1 cellular context compared by ENCODE assay signal in the genomic region with DNA sequence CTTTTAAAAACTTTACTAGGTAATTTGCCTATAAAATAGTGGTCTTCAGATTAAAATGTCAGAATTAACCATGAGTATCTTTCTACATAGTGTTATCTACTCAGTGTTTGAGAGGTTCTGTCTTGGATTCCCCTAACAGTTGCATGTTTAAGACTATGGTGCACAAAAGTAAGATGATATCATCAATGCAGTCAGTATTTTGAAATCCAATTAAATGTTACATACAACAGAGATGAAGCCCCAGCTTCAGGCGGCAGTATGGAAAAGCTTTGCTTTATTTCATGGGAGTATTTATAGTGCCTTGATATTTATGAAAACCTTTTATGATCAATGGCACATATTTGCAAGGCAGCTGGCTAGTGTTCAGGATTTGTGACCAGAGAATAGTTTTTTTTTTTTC.
TF ChIP-seq lines count a peak whose summit lies in the region.

No MANE protein-coding gene starts in this region.

TF ChIP-seq in SK-N-SH treated with all-trans-retinoic acid at 6 μM for 48 hours, 23 proteins besides CTCF, POLR2A, EP300 and RAD21 (continued from another document):
- TF ChIP-seq CREB5 (CRISPR knock-in tag; IDR thresholded peaks at IDR 0.05; ENCODE audit: low read depth) (no peak), ZC3H10 (CRISPR knock-in tag; IDR thresholded peaks at IDR 0.05) (no peak), ESRRG (CRISPR knock-in tag; IDR thresholded peaks at IDR 0.05) (no peak), ZNF70 (CRISPR knock-in tag; IDR thresholded peaks at IDR 0.05) (no peak), SNAI2 (CRISPR knock-in tag; IDR thresholded peaks at IDR 0.05) (no peak), TCF4 (CRISPR knock-in tag; IDR thresholded peaks at IDR 0.05; ENCODE audit: borderline replicate concordance) (no peak), GLIS3 (CRISPR knock-in tag; IDR thresholded peaks at IDR 0.05) (no peak)
- TF ChIP-seq, protein P1, sequence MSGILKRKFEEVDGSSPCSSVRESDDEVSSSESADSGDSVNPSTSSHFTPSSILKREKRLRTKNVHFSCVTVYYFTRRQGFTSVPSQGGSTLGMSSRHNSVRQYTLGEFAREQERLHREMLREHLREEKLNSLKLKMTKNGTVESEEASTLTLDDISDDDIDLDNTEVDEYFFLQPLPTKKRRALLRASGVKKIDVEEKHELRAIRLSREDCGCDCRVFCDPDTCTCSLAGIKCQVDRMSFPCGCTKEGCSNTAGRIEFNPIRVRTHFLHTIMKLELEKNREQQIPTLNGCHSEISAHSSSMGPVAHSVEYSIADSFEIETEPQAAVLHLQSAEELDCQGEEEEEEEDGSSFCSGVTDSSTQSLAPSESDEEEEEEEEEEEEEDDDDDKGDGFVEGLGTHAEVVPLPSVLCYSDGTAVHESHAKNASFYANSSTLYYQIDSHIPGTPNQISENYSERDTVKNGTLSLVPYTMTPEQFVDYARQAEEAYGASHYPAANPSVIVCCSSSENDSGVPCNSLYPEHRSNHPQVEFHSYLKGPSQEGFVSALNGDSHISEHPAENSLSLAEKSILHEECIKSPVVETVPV (CRISPR knock-in tag; IDR thresholded peaks at IDR 0.05), result no peak
